In the genomic region with DNA sequence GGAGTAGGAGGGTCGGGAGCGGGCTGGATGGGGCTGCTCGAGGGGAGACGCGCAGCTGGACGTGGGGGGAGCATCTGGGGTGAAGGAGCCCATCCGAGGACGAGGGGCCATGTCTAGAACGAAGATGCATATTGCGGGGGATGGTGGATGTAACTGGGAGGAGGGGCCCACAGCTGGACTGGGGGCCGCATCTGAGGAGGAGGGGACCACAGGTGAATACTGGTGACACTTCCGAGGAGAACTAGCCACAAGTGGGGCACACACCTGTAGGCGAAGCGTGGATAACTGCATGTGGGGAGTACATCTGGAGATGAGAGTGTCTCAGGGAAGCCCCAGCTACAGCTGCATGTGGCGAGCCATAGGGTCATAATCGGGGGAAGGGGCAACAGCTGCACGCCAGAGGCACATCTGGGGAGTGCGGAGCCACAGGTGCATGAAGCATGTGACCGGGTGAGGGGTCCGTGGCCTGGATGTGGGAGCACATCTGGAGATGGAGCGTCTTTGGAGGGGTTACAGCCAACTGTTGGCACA, we compare ENCODE assay signal across 8 cellular contexts. TPM values are rescaled to one million over a fixed set of nuclear protein-coding genes. Genes with fewer than 3 reads are reported as not detected.
A peak's percentile ranks its signal among the peaks of the same experiment; 100 is the strongest.
DNase-seq lines count a peak whose midpoint lies in the region; ATAC-seq, FAIRE-seq and TF ChIP-seq lines count a peak whose summit lies in the region.

No MANE protein-coding gene starts in this region.

- peak overlapping the region; percentile 90 for H3K4me2 ChIP-seq in hepatocyte

- H3K4me3 ChIP-seq in hepatocyte (peak overlapping the region; percentile 75), small intestine (ENCODE audit: low read depth in 1 of 2, low read length in 2 of 2) (peak overlapping the region; percentile 49 to 73)

- H3K36me3 ChIP-seq in hepatocyte (replicated peaks; ENCODE audit: insufficient read depth, low read depth) (no peaks in the 10 kb centered on the region), small intestine (ENCODE audit: control insufficient read depth in 2 of 2, insufficient read depth in 2 of 2, low read length in 2 of 2) (no peaks in the 10 kb centered on the region)

- H2AFZ ChIP-seq in hepatocyte, result peak overlapping the region; percentile 68

- H3K27me3 Mint-ChIP-seq in activated naive CD4-positive, alpha-beta T cell treated with anti-CD3 and anti-CD28 coated beads, Interleukin-2, amount 50 U/mL, for 24 hours, result no peaks in the 10 kb centered on the region
- H3K27me3 Mint-ChIP-seq in activated B cell treated with CpG ODN at 0.5 μM for 24 hours, result no peaks in the 10 kb centered on the region

- peaks cover 16% of the 10 kb centered on the region for H3K36me3 Mint-ChIP-seq in activated naive CD4-positive, alpha-beta T cell treated with anti-CD3 and anti-CD28 coated beads, Interleukin-2, amount 50 U/mL, for 24 hours
- H3K36me3 Mint-ChIP-seq in activated B cell treated with CpG ODN at 0.5 μM for 24 hours (ENCODE audit: low read depth), result peaks cover 40% of the 10 kb centered on the region

- H3K27ac ChIP-seq in hepatocyte (peak overlapping the region; percentile 86), small intestine (ENCODE audit: low read depth in 1 of 2, low read length in 1 of 2) (peak overlapping the region in 1 of 2 donors; percentile 48)

- H3K9me2 ChIP-seq in hepatocyte (replicated peaks; ENCODE audit: insufficient read depth), result no peaks in the 10 kb centered on the region

- H3K4me1 ChIP-seq in hepatocyte (ENCODE audit: insufficient read depth), result no peaks in the 10 kb centered on the region
- H3K4me1 ChIP-seq in small intestine (ENCODE audit: control insufficient read depth in 2 of 2, insufficient read depth in 1 of 2, low read depth in 1 of 2, low read length in 1 of 2), result peaks cover 2 to 4% of the 10 kb centered on the region in 2 donors

- no peaks in the 10 kb centered on the region for H3K27me3 ChIP-seq in hepatocyte
- no peaks in the 10 kb centered on the region for H3K27me3 ChIP-seq in small intestine (ENCODE audit: control insufficient read depth in 2 of 2, insufficient read depth in 2 of 2, low read length in 2 of 2)

- TF ChIP-seq CTCF in activated B cell treated with CpG ODN at 0.5 μM for 24 hours (IDR thresholded peaks at IDR 0.05) (no peak), hepatocyte (IDR thresholded peaks at IDR 0.05; ENCODE audit: poor library complexity) (no peak)

- FAIRE-seq in small intestine (lab: Jason Lieb, UNC), result no peak

- intact Hi-C loops in activated B cell treated with CpG ODN at 0.5 μM for 24 hours (cut with micrococcal nuclease), result loop anchor here (1.0 to 2.0 kb wide), 6 partner anchors 33 to 342 kb away; a partner anchor contains a TSS

- H3K79me2 ChIP-seq in hepatocyte, result peaks cover 42% of the 10 kb centered on the region

- no peaks in the 10 kb centered on the region for H3K9me3 Mint-ChIP-seq in activated naive CD4-positive, alpha-beta T cell treated with anti-CD3 and anti-CD28 coated beads, Interleukin-2, amount 50 U/mL, for 24 hours
- no peaks in the 10 kb centered on the region for H3K9me3 Mint-ChIP-seq in activated B cell treated with CpG ODN at 0.5 μM for 24 hours

- DNase-seq in activated naive CD4-positive, alpha-beta T cell (lab: John Stamatoyannopoulos, UW), result no peak
- peak; percentile 19 for DNase-seq in activated B cell treated with CpG ODN at 0.5 μM for 24 hours
- DNase-seq in hepatocyte (ENCODE audit: low spot score), result no peak
- no peak for DNase-seq in small intestine
- DNase-seq in GM03348 (ENCODE audit: low spot score), result no peak
- DNase-seq in NCI-H2029 treated with DMSO at 0.1 percent for 48 hours (lab: John Stamatoyannopoulos, UW), result no peak
- DNase-seq in stimulated activated CD4-positive, alpha-beta T cell treated with anti-CD3 and anti-CD28 coated beads, Interleukin-4, amount 100 ng/mL, for 24 hours, result no peak

- POLR2A ChIA-PET in activated B cell treated with CpG ODN at 0.5 μM for 24 hours (lab: Charles Lee), result interaction anchor here (0.6 to 2.9 kb wide), 11 partner anchors 10 to 448 kb away, joined by 3 to 32 read pairs (median 4); a partner anchor contains a TSS

- no peak for ATAC-seq in activated B cell treated with CpG ODN at 0.5 μM for 24 hours (ENCODE audit: low read depth)

- peak overlapping the region; percentile 79 for H3K27ac Mint-ChIP-seq in activated naive CD4-positive, alpha-beta T cell treated with anti-CD3 and anti-CD28 coated beads, Interleukin-2, amount 50 U/mL, for 24 hours
- H3K27ac Mint-ChIP-seq in activated B cell treated with CpG ODN at 0.5 μM for 24 hours, result peak overlapping the region; percentile 99

- WGBS in hepatocyte (ENCODE audit: low lambda C conversion rate, missing lambda C conversion rate), result 8% methylated on average over 12 of the region's 21 CpGs
- WGBS in small intestine, 3 donors, result 2 to 4% (median 3%) methylated on average over 19 to 21 of the region's 21 CpGs

- peaks cover 36% of the 10 kb centered on the region for H3K4me1 Mint-ChIP-seq in activated naive CD4-positive, alpha-beta T cell treated with anti-CD3 and anti-CD28 coated beads, Interleukin-2, amount 50 U/mL, for 24 hours
- peaks cover 21% of the 10 kb centered on the region for H3K4me1 Mint-ChIP-seq in activated B cell treated with CpG ODN at 0.5 μM for 24 hours

- peak overlapping the region; percentile 93 for H3K4me3 Mint-ChIP-seq in activated naive CD4-positive, alpha-beta T cell treated with anti-CD3 and anti-CD28 coated beads, Interleukin-2, amount 50 U/mL, for 24 hours
- peak overlapping the region; percentile 100 for H3K4me3 Mint-ChIP-seq in activated B cell treated with CpG ODN at 0.5 μM for 24 hours

- CTCF ChIA-PET in activated B cell treated with CpG ODN at 0.5 μM for 24 hours (lab: Charles Lee), result interaction anchor here (1.3 kb wide), 1 partner anchor 23 kb away, joined by 4 read pairs; no protein-coding TSS in a partner anchor

- no peaks in the 10 kb centered on the region for H4K20me1 ChIP-seq in hepatocyte (ENCODE audit: insufficient read depth, poor library complexity, severe bottlenecking)

- no peaks in the 10 kb centered on the region for H3K9me3 ChIP-seq in hepatocyte (ENCODE audit: low read depth)
- no peaks in the 10 kb centered on the region for H3K9me3 ChIP-seq in small intestine (ENCODE audit: control insufficient read depth, low read depth)

RNA-seq across cellular contexts. Expression of a gene that starts 0.4 kb away (rescaled TPM):
- total RNA-seq in activated B cell treated with CpG ODN at 0.5 μM for 24 hours (5.7 and 8.6 TPM in 2 replicates), hepatocyte (0.73 and 1.2 TPM in 2 replicates)
- polyA plus RNA-seq in hepatocyte (1.5 and 2.1 TPM in 2 replicates), small intestine (1 to 10 TPM; 4.0 to 5.1 (median 4.1) TPM)

RNA-seq across cellular contexts. Expression of a gene that starts 0.7 kb away (rescaled TPM):
- total RNA-seq in activated B cell treated with CpG ODN at 0.5 μM for 24 hours, result 41.8 and 42.9 TPM in 2 replicates
- total RNA-seq in hepatocyte, result 19.6 and 23.8 TPM in 2 replicates
- 28.4 and 29.8 TPM in 2 replicates for polyA plus RNA-seq in hepatocyte
- 10 to 100 TPM; 27.3 to 34.7 (median 31.8) TPM for polyA plus RNA-seq in small intestine
